Comparison of ENCODE assay signal across 8 cellular contexts in the genomic region with DNA sequence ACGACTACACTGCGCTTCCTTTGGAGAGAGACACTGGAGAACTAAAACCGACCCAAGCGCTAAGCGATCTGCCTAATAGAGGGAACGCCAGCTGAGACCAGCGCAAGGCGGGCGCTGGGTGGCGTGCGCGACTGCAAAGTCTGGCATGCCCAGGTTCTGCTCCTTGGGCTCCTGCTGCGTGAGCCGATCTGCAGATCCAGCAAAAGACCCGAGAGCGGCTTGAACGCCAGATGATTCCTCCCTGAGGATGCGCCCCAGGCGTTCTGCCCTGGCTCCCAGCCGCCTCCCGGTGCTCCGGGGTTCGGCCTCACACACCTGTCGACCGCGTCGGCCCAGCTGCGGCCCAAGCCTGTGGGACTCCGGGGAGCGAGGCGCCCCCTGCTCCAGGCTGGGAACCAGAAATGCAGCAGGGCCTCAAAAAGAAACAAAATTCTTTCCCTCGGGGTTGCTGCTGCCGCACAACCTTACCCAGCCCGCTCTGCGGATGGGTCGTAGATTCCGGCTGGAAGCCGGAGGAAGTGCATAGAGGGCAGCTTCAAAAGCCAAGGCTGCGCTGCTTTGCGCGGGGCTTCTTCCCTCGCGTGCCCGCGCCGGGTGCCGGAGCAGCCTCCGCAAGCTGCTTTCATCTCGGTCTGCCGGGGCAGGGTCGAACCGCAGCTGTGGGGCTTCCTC. TPM values are rescaled to one million over a fixed set of nuclear protein-coding genes. Genes with fewer than 3 reads are reported as not detected.
DNase-seq lines count a peak whose midpoint lies in the region; ATAC-seq and TF ChIP-seq lines count a peak whose summit lies in the region.

No MANE protein-coding gene starts in this region.

- H3K27ac Mint-ChIP-seq in Calu3 (ENCODE audit: unreplicated experiment), result no peak overlapping the region
- no peak overlapping the region for H3K27ac Mint-ChIP-seq in nephron

- no peaks in the 10 kb centered on the region for H3K9me3 ChIP-seq in testis

- WGBS in testis, 2 donors, result 2 to 10% methylated on average over 15 to 40 of the region's 52 CpGs

- H3K4me3 Mint-ChIP-seq in Calu3 (ENCODE audit: low read depth, unreplicated experiment) (peak overlapping the region; percentile 95), nephron (peak overlapping the region; percentile 84 to 86 (median 86))
- H3K4me3 Mint-ChIP-seq in activated T-cell treated with anti-CD3 and anti-CD28 coated beads, Interleukin-2, amount 50 U/mL, for 4 hours, result peak overlapping the region; percentile 86

- H3K36me3 Mint-ChIP-seq in Calu3 (ENCODE audit: insufficient read depth, unreplicated experiment) (peaks cover 11% of the 10 kb centered on the region), nephron (ENCODE audit: low read depth) (no peaks in the 10 kb centered on the region)
- no peaks in the 10 kb centered on the region for H3K36me3 Mint-ChIP-seq in activated T-cell treated with anti-CD3 and anti-CD28 coated beads, Interleukin-2, amount 50 U/mL, for 4 hours (ENCODE audit: insufficient read depth)

- no peak for TF ChIP-seq POLR2A in testis (IDR thresholded peaks at IDR 0.05)

- H3K27me3 Mint-ChIP-seq in Calu3 (ENCODE audit: unreplicated experiment), result peaks cover 49% of the 10 kb centered on the region
- peaks cover 58% of the 10 kb centered on the region for H3K27me3 Mint-ChIP-seq in activated T-cell treated with anti-CD3 and anti-CD28 coated beads, Interleukin-2, amount 50 U/mL, for 4 hours (ENCODE audit: low read depth)
- peaks cover 92% of the 10 kb centered on the region for H3K27me3 Mint-ChIP-seq in nephron (ENCODE audit: low read depth)

- no TSS peak for BruUV-seq in Calu3 (replicated peaks; lab: Mats Ljungman, UMichigan)

- H3K27ac ChIP-seq in testis, result no peak overlapping the region

- H3K4me1 ChIP-seq in testis, result peaks cover 14% of the 10 kb centered on the region

- TF ChIP-seq CTCF in Calu3 (IDR thresholded peaks at IDR 0.05; ENCODE audit: unreplicated experiment) (no peak), nephron (IDR thresholded peaks at IDR 0.05; ENCODE audit: unreplicated experiment in 3 of 3) (peak; percentile 36 to 46 (median 37)), testis (IDR thresholded peaks at IDR 0.05) (no peak)

- intact Hi-C loops in Calu3 (cut with micrococcal nuclease; ENCODE audit: unreplicated experiment) (loop anchor here (1.0 to 5.0 kb wide), 3 partner anchors 148 to 234 kb away; no protein-coding TSS in a partner anchor), testis (cut with DNase I; ENCODE audit: low total_unique reads) (no loop called here)

- ATAC-seq in GM19467 (IDR thresholded peaks at IDR 0.05; ENCODE audit: unreplicated experiment) (peak; percentile 94), HG03565 (IDR thresholded peaks at IDR 0.05; ENCODE audit: unreplicated experiment) (peak; percentile 91)
- peak; percentile 92 to 95 for ATAC-seq in activated T-cell treated with anti-CD3 and anti-CD28 coated beads, Interleukin-2, amount 50 U/mL, for 4 hours

- H3K36me3 ChIP-seq in testis (ENCODE audit: low read depth, missing control alignments), result no peaks in the 10 kb centered on the region

- no peaks in the 10 kb centered on the region for H3K27me3 ChIP-seq in testis

- peaks cover 10% of the 10 kb centered on the region for H3K4me1 Mint-ChIP-seq in Calu3 (ENCODE audit: low read depth, unreplicated experiment)
- H3K4me1 Mint-ChIP-seq in activated T-cell treated with anti-CD3 and anti-CD28 coated beads, Interleukin-2, amount 50 U/mL, for 4 hours (ENCODE audit: low read depth), result peaks cover 27% of the 10 kb centered on the region
- peaks cover 19% of the 10 kb centered on the region for H3K4me1 Mint-ChIP-seq in nephron

- H3K4me3 ChIP-seq in testis, result peak overlapping the region; percentile 39 to 61

- peak; percentile 82 for DNase-seq in Calu3
- peak; percentile 72 to 76 for DNase-seq in NOMO-1 (lab: John Stamatoyannopoulos, UW; ENCODE audit: unreplicated experiment in 2 of 2)
- peak; percentile 66 for DNase-seq in activated T-cell treated with anti-CD3 and anti-CD28 coated beads, Interleukin-2, amount 50 U/mL, for 4 hours
- peak; percentile 64 for DNase-seq in fibroblast of gingiva (ENCODE audit: low read depth)
- DNase-seq in testis, result peak; percentile 77

- H3K9me3 Mint-ChIP-seq in Calu3 (ENCODE audit: low read depth, unreplicated experiment) (no peaks in the 10 kb centered on the region), nephron (peaks cover 5% of the 10 kb centered on the region)
- H3K9me3 Mint-ChIP-seq in activated T-cell treated with anti-CD3 and anti-CD28 coated beads, Interleukin-2, amount 50 U/mL, for 4 hours, result no peaks in the 10 kb centered on the region

- CTCF ChIA-PET in Calu3 (lab: Charles Lee), result interaction anchor here (0.9 to 2.1 kb wide), 5 partner anchors 20 to 234 kb away, joined by 3 to 7 read pairs (median 4); a partner anchor contains a TSS

RNA-seq across cellular contexts. Expression of a gene that starts 17.9 kb away (rescaled TPM):
- 0.71 and 1.3 TPM in 2 replicates for total RNA-seq in Calu3 (2022)
- total RNA-seq in activated T-cell treated with anti-CD3 and anti-CD28 coated beads, Interleukin-2, amount 50 U/mL, for 4 hours, result under 1 TPM in 1 of 3 donors, not detected in 2; 0.13 TPM
- total RNA-seq in testis, result 1 to 10 TPM in 1 of 2 donors, under 1 TPM in 1; 0.68 to 1.0 TPM
- polyA plus RNA-seq in testis (ENCODE audit: insufficient read depth, low read depth, low replicate concordance), result 0.16 TPM

RNA-seq across cellular contexts. Expression of a gene that starts 20.3 kb away (rescaled TPM):
- total RNA-seq in Calu3 (2022) (78.3 and 84.1 TPM in 2 replicates), testis (10 to 100 TPM; 22.6 to 26.3 TPM)
- total RNA-seq in activated T-cell treated with anti-CD3 and anti-CD28 coated beads, Interleukin-2, amount 50 U/mL, for 4 hours, result 10 to 100 TPM; 77.9 to 83.7 (median 78.1) TPM
- 27.8 TPM for polyA plus RNA-seq in testis (ENCODE audit: insufficient read depth, low read depth, low replicate concordance)

Comparison
In these comparisons a context has a peak if more than half of its experiments do, and no peak if none do; other contexts are left out.
1. CTCF ChIP-seq: peak in nephron (3 of 3); none in Calu3 (single experiment) and testis (0 of 3).
2. Peak in every context shown above with its lines, with median percentiles within 50 percentile points of each other: DNase-seq, H3K4me3 Mint-ChIP-seq and ATAC-seq.